8 cellular contexts compared by ENCODE assay signal in the genomic region with DNA sequence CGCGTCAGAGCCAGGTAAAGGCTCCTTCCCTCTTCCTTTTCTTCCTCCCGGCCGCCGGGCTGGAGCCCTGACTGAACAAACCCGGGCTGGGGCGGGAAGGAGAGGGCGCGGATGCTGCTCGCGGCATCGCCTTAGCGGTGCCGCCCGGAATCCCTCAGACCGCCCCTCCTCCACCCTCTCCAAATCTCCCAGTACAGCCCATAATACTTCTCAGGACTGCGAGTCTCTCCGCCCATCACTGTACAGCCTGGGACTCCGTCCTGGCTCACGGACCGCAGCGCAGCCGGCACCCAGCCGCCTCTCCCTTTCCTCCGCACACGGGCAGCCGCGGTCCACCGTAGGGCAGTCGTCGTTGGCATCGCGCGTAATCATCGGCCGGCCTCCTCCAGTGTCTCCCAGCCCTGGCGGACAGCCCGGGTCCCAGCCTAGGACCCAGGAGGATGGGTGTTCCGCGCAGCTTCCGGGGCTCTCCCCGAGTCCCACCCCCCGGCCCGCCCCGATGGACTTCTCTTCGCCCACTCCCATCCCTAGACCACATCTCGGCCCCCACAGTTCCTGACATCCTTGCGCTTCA. TPM values are rescaled to one million over a fixed set of nuclear protein-coding genes. Genes with fewer than 3 reads are reported as not detected.
DNase-seq lines count a peak whose midpoint lies in the region; ATAC-seq and TF ChIP-seq lines count a peak whose summit lies in the region.
"Not testable (repeated sequence)": the region's sequence is repeated elsewhere in the genome, so short reads cannot be mapped to it uniquely, and the experiment has no call there.

No MANE protein-coding gene starts in this region.

- TF ChIP-seq POLR2A in GM18505 (IDR thresholded peaks at IDR 0.05; ENCODE audit: borderline replicate concordance, extremely low read depth, insufficient read depth, insufficient read length), result not testable (repeated sequence)

- not testable (repeated sequence) for H3K9me2 ChIP-seq in GM23338 (ENCODE audit: insufficient read depth)

- not testable (repeated sequence) for H2AFZ ChIP-seq in GM23338

- DNase-seq in GM23338 (ENCODE audit: low spot score); activated T-cell treated with anti-CD3 and anti-CD28 coated beads, Interleukin-2, amount 50 U/mL, for 4 hours; right cardiac atrium; stimulated activated naive CD8-positive, alpha-beta T cell treated with anti-CD3 and anti-CD28 coated beads, Interleukin-15, amount 100 ng/mL, for 72 hours: not testable (repeated sequence)

- H3K27me3 Mint-ChIP-seq in GM23338 (ENCODE audit: insufficient read depth, low read depth, poor library complexity); activated T-cell treated with anti-CD3 and anti-CD28 coated beads, Interleukin-2, amount 50 U/mL, for 4 hours (ENCODE audit: low read depth); stimulated activated naive CD8-positive, alpha-beta T cell treated with anti-CD3 and anti-CD28 coated beads, Interleukin-15, amount 100 ng/mL, for 72 hours: not testable (repeated sequence)

- H3F3A ChIP-seq in GM23338 (replicated peaks; ENCODE audit: low read depth), result not testable (repeated sequence)

- not testable (repeated sequence) for H3K36me3 ChIP-seq in GM23338 (ENCODE audit: insufficient read depth)

- no CpG with 5 or more reads among the region's 48 CpGs for WGBS in right cardiac atrium

- intact Hi-C loops in right cardiac atrium (cut with DNase I), result not testable (repeated sequence)

- not testable (repeated sequence) for H3K9me3 ChIP-seq in right cardiac atrium (ENCODE audit: control insufficient read depth, low read length)

- TF ChIP-seq CTCF in GM23338 (conservative IDR thresholded peaks at IDR 0.05; ENCODE audit: low read depth in 2 of 2), result not testable (repeated sequence)

- H3K4me1 Mint-ChIP-seq in GM23338; activated T-cell treated with anti-CD3 and anti-CD28 coated beads, Interleukin-2, amount 50 U/mL, for 4 hours (ENCODE audit: low read depth); stimulated activated naive CD8-positive, alpha-beta T cell treated with anti-CD3 and anti-CD28 coated beads, Interleukin-15, amount 100 ng/mL, for 72 hours: not testable (repeated sequence)

- H3K79me2 ChIP-seq in GM23338 (replicated peaks; ENCODE audit: insufficient read depth), result not testable (repeated sequence)

- not testable (repeated sequence) for H3K36me3 Mint-ChIP-seq in GM23338 (ENCODE audit: low read depth); activated T-cell treated with anti-CD3 and anti-CD28 coated beads, Interleukin-2, amount 50 U/mL, for 4 hours (ENCODE audit: insufficient read depth)

- ATAC-seq in GM18505 (IDR thresholded peaks at IDR 0.05; ENCODE audit: unreplicated experiment) (peak; percentile 9), GM19452 (IDR thresholded peaks at IDR 0.05; ENCODE audit: unreplicated experiment) (peak; percentile 7), GM23338 (peak; percentile 7), HG03039 (IDR thresholded peaks at IDR 0.05; ENCODE audit: unreplicated experiment) (peak; percentile 5), HG03460 (IDR thresholded peaks at IDR 0.05; ENCODE audit: unreplicated experiment) (peak; percentile 11), right cardiac atrium (peak; percentile 67 to 78)
- ATAC-seq in activated T-cell treated with anti-CD3 and anti-CD28 coated beads, Interleukin-2, amount 50 U/mL, for 4 hours, result peak; percentile 3 to 5
- peak; percentile 16 for ATAC-seq in stimulated activated naive CD8-positive, alpha-beta T cell treated with anti-CD3 and anti-CD28 coated beads, Interleukin-15, amount 100 ng/mL, for 72 hours

- not testable (repeated sequence) for H3K27me3 ChIP-seq in GM23338 (ENCODE audit: insufficient read depth); right cardiac atrium (ENCODE audit: control insufficient read depth, insufficient read depth)

- not testable (repeated sequence) for H3K4me1 ChIP-seq in GM23338 (ENCODE audit: insufficient read depth); right cardiac atrium (ENCODE audit: control insufficient read depth, insufficient read depth, low read length)

- not testable (repeated sequence) for H4K20me1 ChIP-seq in GM23338 (replicated peaks; ENCODE audit: insufficient read depth)

- not testable (repeated sequence) for H3K27ac ChIP-seq in GM23338 (ENCODE audit: low read depth); right cardiac atrium (ENCODE audit: low read length)

- not testable (repeated sequence) for H3K9me3 Mint-ChIP-seq in GM23338; activated T-cell treated with anti-CD3 and anti-CD28 coated beads, Interleukin-2, amount 50 U/mL, for 4 hours; stimulated activated naive CD8-positive, alpha-beta T cell treated with anti-CD3 and anti-CD28 coated beads, Interleukin-15, amount 100 ng/mL, for 72 hours

- H3K4me3 ChIP-seq in GM23338; right cardiac atrium (ENCODE audit: low read length): not testable (repeated sequence)

- not testable (repeated sequence) for H3K4me2 ChIP-seq in GM23338

- not testable (repeated sequence) for H3K27ac Mint-ChIP-seq in GM23338; stimulated activated naive CD8-positive, alpha-beta T cell treated with anti-CD3 and anti-CD28 coated beads, Interleukin-15, amount 100 ng/mL, for 72 hours

- not testable (repeated sequence) for H3K4me3 Mint-ChIP-seq in GM23338; activated T-cell treated with anti-CD3 and anti-CD28 coated beads, Interleukin-2, amount 50 U/mL, for 4 hours; stimulated activated naive CD8-positive, alpha-beta T cell treated with anti-CD3 and anti-CD28 coated beads, Interleukin-15, amount 100 ng/mL, for 72 hours

RNA-seq across cellular contexts. Expression of a gene that starts 1.1 kb away (rescaled TPM):
- 2.6 and 4.0 TPM in 2 replicates for total RNA-seq in GM23338 (2014; rRNA removed; shearing (Covaris generic))
- polyA plus RNA-seq in GM23338 (2016; fragmentation: Nextera tagmentation; extraction: Ambion mirVana) (10.2 and 11.4 TPM in 2 replicates), right cardiac atrium (0.14 TPM)
- 1 to 10 TPM; 1.9 to 3.6 (median 2.7) TPM for total RNA-seq in activated T-cell treated with anti-CD3 and anti-CD28 coated beads, Interleukin-2, amount 50 U/mL, for 4 hours
- not detected for total RNA-seq in right cardiac atrium

Comparison
In these comparisons a context has a peak if more than half of its experiments do, and no peak if none do; other contexts are left out.
1. ATAC-seq: peak in every context shown above with its lines; median percentile 72 in right cardiac atrium; 16 in stimulated activated naive CD8-positive, alpha-beta T cell treated with anti-CD3 and anti-CD28 coated beads, Interleukin-15, amount 100 ng/mL, for 72 hours; 11 in HG03460; 9 in GM18505; 7 in GM19452; 7 in GM23338; 5 in HG03039; 4 in activated T-cell treated with anti-CD3 and anti-CD28 coated beads, Interleukin-2, amount 50 U/mL, for 4 hours.